ENCODE assay signal across 11 cellular contexts in the genomic region with DNA sequence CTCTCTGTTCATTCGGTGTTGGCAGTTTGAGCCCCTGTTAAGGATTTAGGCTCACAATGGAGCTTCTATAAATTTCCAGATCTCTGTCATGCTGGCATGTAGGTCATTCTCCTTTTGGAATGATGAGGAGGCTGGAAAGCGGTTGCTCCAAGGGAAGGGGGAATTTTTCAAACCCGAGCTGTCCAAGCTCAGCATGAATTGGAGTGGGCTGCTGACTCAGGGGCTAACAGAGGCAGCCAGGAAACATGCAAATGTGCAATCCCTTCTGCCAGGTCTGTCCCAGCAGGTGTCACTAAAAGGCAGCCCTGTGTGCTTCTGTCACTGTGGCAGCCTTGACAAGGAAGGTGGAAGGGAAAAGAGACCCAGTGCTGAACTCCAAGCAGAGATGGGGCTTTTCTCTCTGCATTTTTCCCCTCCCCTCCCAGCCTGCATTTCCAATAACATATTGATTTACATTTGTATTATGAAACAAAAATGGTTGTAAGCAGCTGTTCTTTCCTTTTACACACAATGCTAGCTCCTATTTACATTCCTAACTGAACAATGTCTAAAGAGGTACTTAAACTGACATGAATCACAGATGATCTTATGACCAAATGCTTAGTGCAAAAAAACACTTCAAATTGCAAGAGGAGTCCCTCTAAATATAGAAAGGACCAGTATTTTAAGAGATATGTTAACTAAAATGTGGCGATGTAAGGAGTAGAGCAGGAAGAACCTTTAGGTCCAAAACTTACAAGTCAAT.
DNase-seq lines count a peak whose midpoint lies in the region; ATAC-seq, FAIRE-seq and TF ChIP-seq lines count a peak whose summit lies in the region.
"Had no signal": no experiment of that assay in that cellular context is flagged by ENCODE, and none has a peak within 500 bp of the region (broad histone marks: within the 10 kb centered on the region; RNA-seq: fewer than 3 reads in every experiment).

No MANE protein-coding gene starts in this region.

- TF ChIP-seq POLR2A in HepG2 (IDR thresholded peaks at IDR 0.05; ENCODE audit: insufficient read depth in 1 of 2, low read depth in 2 of 2, low read length in 2 of 2) (no peak), right lobe of liver (IDR thresholded peaks at IDR 0.05) (no peak)

- POLR2A ChIA-PET in HepG2 (lab: Yijun Ruan, JAX): no interaction called here

- no peak for ATAC-seq in HepG2
- no peak for ATAC-seq in right lobe of liver
- ATAC-seq in GM18909 (IDR thresholded peaks at IDR 0.05; ENCODE audit: poor library complexity, unreplicated experiment): no peak
- ATAC-seq in GM21576 (IDR thresholded peaks at IDR 0.05; ENCODE audit: unreplicated experiment): no peak
- no peak for ATAC-seq in HG03354 (IDR thresholded peaks at IDR 0.05; ENCODE audit: poor library complexity, severe bottlenecking, unreplicated experiment)

- H3K79me2 ChIP-seq in HepG2 (ENCODE audit: insufficient read depth, low read length): no peaks in the 10 kb centered on the region

- no peak overlapping the region for H3K9ac ChIP-seq in HepG2 (ENCODE audit: insufficient read depth, low read depth, low read length)

- CTCF ChIA-PET in HepG2 (lab: Yijun Ruan, JAX; ENCODE audit: low intra/inter-chr PET ratio, low total read pairs): no interaction called here

- H4K20me1 ChIP-seq in HepG2 (ENCODE audit: insufficient read depth, low read length): no peaks in the 10 kb centered on the region

- H2AFZ ChIP-seq in HepG2 (ENCODE audit: low read length): no peak overlapping the region

- no peak for TF ChIP-seq RAD21 in HepG2 (CRISPR knock-in tag; IDR thresholded peaks at IDR 0.05)

- H3K27me3 Mint-ChIP-seq in CD14-positive monocyte (ENCODE audit: low read depth in 3 of 3): peaks cover 2 to 10% (median 3%) of the 10 kb centered on the region in 3 donors
- H3K27me3 Mint-ChIP-seq: memory B cell had no signal

- intact Hi-C loops in HepG2 (cut with micrococcal nuclease; ENCODE audit: unreplicated experiment) (no loop called here), right lobe of liver (cut with DNase I) (no loop called here), CD14-positive monocyte (cut with micrococcal nuclease) (no loop called here)

- BruUV-seq in HepG2 (replicated peaks; lab: Mats Ljungman, UMichigan): no TSS peak

- H3K9me3 Mint-ChIP-seq in CD14-positive monocyte: peaks cover 0 to 12% (median 4%) of the 10 kb centered on the region in 7 donors

- H3K27ac Mint-ChIP-seq in CD14-positive monocyte: no peak overlapping the region
- H3K27ac Mint-ChIP-seq: memory B cell had no signal

- TF ChIP-seq CTCF in HepG2 (CRISPR knock-in tag; IDR thresholded peaks at IDR 0.05) (0 out of 2 replicates have a peak, but pooled peaks have one; percentile 19), right lobe of liver (IDR thresholded peaks at IDR 0.05) (no peak), CD14-positive monocyte (IDR thresholded peaks at IDR 0.05) (no peak)

- H3K36me3 ChIP-seq in HepG2 (replicated peaks in 1 of 2; ENCODE audit: control insufficient read depth in 1 of 2, insufficient read depth in 2 of 2, low read length in 2 of 2) (no peaks in the 10 kb centered on the region), right lobe of liver (no peaks in the 10 kb centered on the region)

- H3K27me3 ChIP-seq in HepG2 (ENCODE audit: control insufficient read depth in 1 of 2, insufficient read depth in 2 of 2, low read length in 2 of 2) (no peaks in the 10 kb centered on the region), right lobe of liver (no peaks in the 10 kb centered on the region)

- no peaks in the 10 kb centered on the region for H3K9me3 ChIP-seq in HepG2 (ENCODE audit: low read length)
- no peaks in the 10 kb centered on the region for H3K9me3 ChIP-seq in right lobe of liver

- no peaks in the 10 kb centered on the region for H3K36me3 Mint-ChIP-seq in CD14-positive monocyte

- no peak overlapping the region for H3K27ac ChIP-seq in HepG2 (ENCODE audit: extremely low read length, insufficient read depth, low read length)
- H3K27ac ChIP-seq in right lobe of liver: no peak overlapping the region
- H3K27ac ChIP-seq: HL-60 had no signal

- no peak overlapping the region for H3K4me3 ChIP-seq in HepG2 (replicated peaks in 1 of 3; ENCODE audit: insufficient read depth in 1 of 3, low read depth in 2 of 3, low read length in 3 of 3)
- H3K4me3 ChIP-seq in right lobe of liver: no peak overlapping the region

- DNase-seq in HepG2 (ENCODE audit: low spot score) (no peak), right lobe of liver (no peak), NCI-H526 treated with DMSO at 0.1 percent for 48 hours (lab: John Stamatoyannopoulos, UW) (peak; percentile 55), foreskin melanocyte (peak; percentile 84), CD14-positive monocyte (ENCODE audit: low spot score) (no peak)
- DNase-seq: DND-41 had no signal

- no peaks in the 10 kb centered on the region for H3K4me1 ChIP-seq in HepG2 (ENCODE audit: insufficient read depth, low read length)
- H3K4me1 ChIP-seq in right lobe of liver: no peaks in the 10 kb centered on the region

- in situ Hi-C loops in HepG2 (cut with HindIII; ENCODE audit: extremely low pct_ligation_motif_present, low pct_unique_long_range_greater_than_20kb): loop anchor here (25.0 kb wide), 2 partner anchors 435 to 915 kb away; partner anchors contain the start of gene GABRA5

- no peak overlapping the region for H3K4me3 Mint-ChIP-seq in CD14-positive monocyte
- H3K4me3 Mint-ChIP-seq: memory B cell had no signal

- no peak for TF ChIP-seq EP300 in HepG2 (IDR thresholded peaks at IDR 0.05; ENCODE audit: low read depth in 2 of 2, low read length in 2 of 2)
- TF ChIP-seq EP300 in HepG2 (CRISPR knock-in tag; IDR thresholded peaks at IDR 0.05; ENCODE audit: borderline replicate concordance): no peak

- no peaks in the 10 kb centered on the region for H3K4me1 Mint-ChIP-seq in CD14-positive monocyte

- no peak for FAIRE-seq in HepG2 (lab: Jason Lieb, UNC)

- WGBS in HepG2 (ENCODE audit: low lambda C conversion rate): 14% methylated on average over 4 of the region's 4 CpGs
- 37% methylated on average over 3 of the region's 4 CpGs for WGBS in right lobe of liver (ENCODE audit: insufficient coverage, low coverage, low lambda C conversion rate, missing lambda C conversion rate)

- no peak overlapping the region for H3K4me2 ChIP-seq in HepG2 (ENCODE audit: low read depth, low read length)

TF ChIP-seq in HepG2, 621 proteins besides CTCF, POLR2A, EP300 and RAD21:
- TF ChIP-seq, protein P1, sequence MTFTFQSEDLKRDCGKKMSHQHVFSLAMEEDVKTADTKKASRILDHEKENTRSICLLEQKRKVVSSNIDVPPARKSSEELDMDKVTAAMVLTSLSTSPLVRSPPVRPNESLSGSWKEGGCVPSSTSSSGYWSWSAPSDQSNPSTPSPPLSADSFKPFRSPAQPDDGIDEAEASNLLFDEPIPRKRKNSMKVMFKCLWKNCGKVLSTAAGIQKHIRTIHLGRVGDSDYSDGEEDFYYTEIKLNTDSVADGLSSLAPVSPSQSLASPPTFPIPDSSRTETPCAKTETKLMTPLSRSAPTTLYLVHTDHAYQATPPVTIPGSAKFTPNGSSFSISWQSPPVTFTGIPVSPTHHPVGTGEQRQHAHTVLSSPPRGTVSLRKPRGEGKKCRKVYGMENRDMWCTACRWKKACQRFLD (CRISPR knock-in tag; IDR thresholded peaks at IDR 0.05; ENCODE audit: borderline replicate concordance): no peak
- TF ChIP-seq NPAS2 (CRISPR knock-in tag; IDR thresholded peaks at IDR 0.05; ENCODE audit: borderline replicate concordance): no peak
- peak; percentile 42; the same call in 1 of the 2 replicates for TF ChIP-seq STAG1 (CRISPR knock-in tag; IDR thresholded peaks at IDR 0.05)
- TF ChIP-seq SMC3 (IDR thresholded peaks at IDR 0.05; ENCODE audit: low read length): 0 out of 2 replicates have a peak, but pooled peaks have one; percentile 19

Comparison
In these comparisons a context has a peak if more than half of its experiments do, and no peak if none do; other contexts are left out.
1. DNase-seq: peak in NCI-H526 treated with DMSO at 0.1 percent for 48 hours (single experiment) and foreskin melanocyte (single experiment); none in HepG2 (single experiment), right lobe of liver (0 of 3) and CD14-positive monocyte (single experiment).